In the genomic region with DNA sequence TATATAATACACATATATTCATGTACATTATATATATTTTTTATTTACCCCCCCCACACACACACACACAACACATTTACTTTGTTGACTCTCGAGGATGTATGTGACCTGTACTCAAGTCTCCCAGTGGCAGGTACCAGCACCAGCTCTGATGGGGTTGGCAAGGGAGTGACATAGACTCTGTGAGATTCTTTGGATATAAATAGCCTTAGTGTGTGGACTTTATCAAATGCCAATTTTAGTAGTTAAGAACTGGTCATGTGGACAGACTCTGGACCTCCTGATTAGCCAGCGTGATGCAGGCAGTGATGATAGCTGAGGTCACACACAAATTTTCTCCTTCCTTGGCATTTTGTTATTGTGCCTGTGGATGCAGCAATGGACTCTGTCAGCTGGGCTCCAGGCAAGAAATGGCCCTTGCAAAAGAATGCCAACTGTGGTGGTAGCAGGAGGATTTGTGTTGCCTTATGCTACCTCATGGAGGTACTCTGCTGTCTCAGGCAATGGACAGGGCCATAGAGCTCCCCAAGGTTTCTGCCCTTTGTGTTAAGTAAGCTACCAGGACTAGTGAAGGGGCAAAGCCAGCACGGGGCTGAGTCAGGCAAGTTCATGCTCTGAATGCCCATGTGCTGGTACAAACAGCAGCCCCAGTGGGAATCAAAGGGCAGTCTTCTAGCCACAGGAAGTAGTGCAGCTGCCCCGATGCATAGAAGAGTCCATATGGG, we compare ENCODE assay signal across 15 cellular contexts.
"Had no signal": no experiment of that assay in that cellular context is flagged by ENCODE, and none has a peak within 500 bp of the region (broad histone marks: within the 10 kb centered on the region; RNA-seq: fewer than 3 reads in every experiment).

No MANE protein-coding gene starts in this region.

- ATAC-seq: activated CD4-positive, CD25-positive, alpha-beta regulatory T cell treated with anti-CD3 and anti-CD28 coated beads, Interleukin-2, amount 50 U/mL, for 24 hours had no signal

- H3K4me1 ChIP-seq: esophagus squamous epithelium, parathyroid adenoma, thyroid gland had no signal

- H3K9ac ChIP-seq: parathyroid adenoma had no signal

- H3K27ac ChIP-seq: brain microvascular endothelial cell, esophagus squamous epithelium, parathyroid adenoma, thyroid gland had no signal

- H3K36me3 ChIP-seq: brain microvascular endothelial cell, esophagus squamous epithelium, thyroid gland had no signal

- H2AFZ ChIP-seq: parathyroid adenoma had no signal

- FAIRE-seq: endothelial cell of umbilical vein, urothelium cell line had no signal

- H3K36me3 Mint-ChIP-seq: immature natural killer cell; stimulated activated effector memory CD8-positive, alpha-beta T cell treated with anti-CD3 and anti-CD28 coated beads, Interleukin-12 subunit alpha, Interleukin-12 subunit beta, amount 100 ng/mL, for 72 hours had no signal

- H3K4me3 ChIP-seq: esophagus squamous epithelium, lung, thyroid gland had no signal

- H3K79me2 ChIP-seq: parathyroid adenoma had no signal

- H3K27me3 ChIP-seq: brain microvascular endothelial cell, esophagus squamous epithelium, thyroid gland had no signal

- DNase-seq: activated naive CD4-positive, alpha-beta T cell; brain microvascular endothelial cell; cerebellar nuclear complex; effector CD8-positive, alpha-beta T cell; esophagus squamous epithelium; immature natural killer cell; midbrain; thyroid gland had no signal

- H3K4me3 Mint-ChIP-seq: immature natural killer cell; stimulated activated effector memory CD8-positive, alpha-beta T cell treated with anti-CD3 and anti-CD28 coated beads, Interleukin-12 subunit alpha, Interleukin-12 subunit beta, amount 100 ng/mL, for 72 hours; T-helper 2 cell treated with Interferon-gamma antibody and Interleukin-4, amounts not matched to agents 5 μg/mL and 100 μg/mL, for 36 hours had no signal

- H3K27ac Mint-ChIP-seq: immature natural killer cell; stimulated activated effector memory CD8-positive, alpha-beta T cell treated with anti-CD3 and anti-CD28 coated beads, Interleukin-12 subunit alpha, Interleukin-12 subunit beta, amount 100 ng/mL, for 72 hours; T-helper 2 cell treated with Interferon-gamma antibody and Interleukin-4, amounts not matched to agents 5 μg/mL and 100 μg/mL, for 36 hours had no signal

- H3K4me1 Mint-ChIP-seq: immature natural killer cell; stimulated activated effector memory CD8-positive, alpha-beta T cell treated with anti-CD3 and anti-CD28 coated beads, Interleukin-12 subunit alpha, Interleukin-12 subunit beta, amount 100 ng/mL, for 72 hours had no signal

- H3K9me3 ChIP-seq: esophagus squamous epithelium, thyroid gland had no signal
